In genomic region chr14:65720743-65721142, GRCh38 we compare ENCODE assay signal across 35 cellular contexts.
"Had no signal": no experiment of that assay in that cellular context is flagged by ENCODE, and none has a peak within 500 bp of the region (broad histone marks: within the 10 kb centered on the region; RNA-seq: fewer than 3 reads in every experiment).

No MANE protein-coding gene starts in this region.

- H3K36me3 ChIP-seq: adrenal gland had no signal

- H3K27me3 Mint-ChIP-seq: activated B cell treated with CpG ODN at 0.5 μM for 24 hours; activated CD4-positive, alpha-beta memory T cell treated with anti-CD3 and anti-CD28 coated beads for 36 hours; activated CD4-positive, alpha-beta T cell treated with anti-CD3 and anti-CD28 coated beads, Interleukin-2, amount 10 ng/mL, durations not matched to agents 24 days and 14 days; activated CD8-positive, alpha-beta T cell treated with anti-CD3 and anti-CD28 coated beads for 36 hours; activated naive CD8-positive, alpha-beta T cell treated with anti-CD3 and anti-CD28 coated beads for 36 hours; activated T-helper 17 cell treated with anti-CD3 and anti-CD28 coated beads, Interleukin-2, amount 50 U/mL, for 72 hours had no signal

- H3K4me1 ChIP-seq: adrenal gland, body of pancreas had no signal

- H3K27ac Mint-ChIP-seq: activated B cell treated with CpG ODN at 0.5 μM for 24 hours; activated CD4-positive, alpha-beta memory T cell treated with anti-CD3 and anti-CD28 coated beads for 36 hours; activated CD4-positive, alpha-beta T cell treated with anti-CD3 and anti-CD28 coated beads, Interleukin-2, amount 10 ng/mL, durations not matched to agents 24 days and 14 days; activated CD8-positive, alpha-beta T cell treated with anti-CD3 and anti-CD28 coated beads for 36 hours; activated naive CD4-positive, alpha-beta T cell treated with anti-CD3 and anti-CD28 coated beads for 36 hours; activated naive CD8-positive, alpha-beta T cell treated with anti-CD3 and anti-CD28 coated beads for 36 hours; activated T-cell treated with anti-CD3 and anti-CD28 coated beads, Interleukin-2, amount 50 U/mL, for 72 hours; activated T-helper 1 cell treated with anti-CD3 and anti-CD28 coated beads, Interleukin-12 subunit alpha, Interleukin-12 subunit beta, Interleukin-2, Interleukin-4 antibody, amounts not matched to agents 30 ng/mL and 10 ng/mL and 1 ng/mL, durations not matched to agents 14 hours and 24 hours and 36 hours; activated T-helper 17 cell treated with anti-CD3 and anti-CD28 coated beads, Interleukin-2, amount 50 U/mL, for 72 hours; T-helper 1 cell treated with Interleukin-12 subunit alpha and Interleukin-12 subunit beta and Interleukin-4 antibody, amounts not matched to agents 30 μg/mL and 1 μg/mL, for 36 hours; T-helper 2 cell treated with Interferon-gamma antibody and Interleukin-4, amounts not matched to agents 5 μg/mL and 100 μg/mL, for 36 hours had no signal

- H3K4me3 ChIP-seq: adrenal gland, body of pancreas had no signal

- ATAC-seq: activated CD8-positive, alpha-beta T cell treated with anti-CD3 and anti-CD28 coated beads for 36 hours; activated naive CD4-positive, alpha-beta T cell treated with anti-CD3 and anti-CD28 coated beads, Interleukin-2, amount 50 U/mL, for 72 hours; activated T-cell treated with anti-CD3 and anti-CD28 coated beads, Interleukin-2, amount 50 U/mL, for 4 hours; activated T-cell treated with anti-CD3 and anti-CD28 coated beads, Interleukin-2, amount 50 U/mL, for 72 hours; activated T-helper 17 cell treated with anti-CD3 and anti-CD28 coated beads, Interleukin-2, amount 50 U/mL, for 72 hours; body of pancreas had no signal

- H3K9me3 Mint-ChIP-seq: activated T-helper 17 cell treated with anti-CD3 and anti-CD28 coated beads, Interleukin-2, amount 50 U/mL, for 72 hours had no signal

- FAIRE-seq: astrocyte, TTC549 had no signal

- DNase-seq: activated B cell treated with CpG ODN at 0.5 μM for 24 hours; activated CD4-positive, alpha-beta memory T cell treated with anti-CD3 and anti-CD28 coated beads for 36 hours; activated CD4-positive, alpha-beta T cell treated with anti-CD3 and anti-CD28 coated beads for 4 hours; activated CD4-positive, alpha-beta T cell treated with anti-CD3 and anti-CD28 coated beads, Interleukin-2, amount 10 ng/mL, durations not matched to agents 24 days and 14 days; activated CD4-positive, alpha-beta T cell treated with anti-CD3 and anti-CD28 coated beads, Interleukin-2, amount 50 U/mL, for 1 hour; activated CD4-positive, alpha-beta T cell treated with anti-CD3 and anti-CD28 coated beads, Interleukin-2, amount 50 U/mL, for 4 hours; activated CD4-positive, CD25-positive, alpha-beta regulatory T cell treated with anti-CD3 and anti-CD28 coated beads, Interleukin-2, amount 50 U/mL, for 72 hours; activated CD8-positive, alpha-beta memory T cell treated with anti-CD3 and anti-CD28 coated beads, Interleukin-2, amount 50 U/mL, for 4 hours; activated CD8-positive, alpha-beta T cell treated with anti-CD3 and anti-CD28 coated beads for 36 hours; activated effector memory CD4-positive, alpha-beta T cell treated with anti-CD3 and anti-CD28 coated beads, Interleukin-2, amount 50 U/mL, for 16 hours; activated gamma-delta T cell treated with Interleukin-2 at 50 U/mL for 16 hours; activated naive CD4-positive, alpha-beta T cell; activated naive CD4-positive, alpha-beta T cell treated with anti-CD3 and anti-CD28 coated beads for 36 hours; activated naive CD4-positive, alpha-beta T cell treated with anti-CD3 and anti-CD28 coated beads, Interleukin-2, amount 50 U/mL, for 16 hours; activated naive CD8-positive, alpha-beta T cell treated with anti-CD3 and anti-CD28 coated beads for 36 hours; activated T-cell treated with anti-CD3 and anti-CD28 coated beads for 4 hours; activated T-cell treated with anti-CD3 and anti-CD28 coated beads, Interleukin-2, amount 50 U/mL, for 1 hour; activated T-cell treated with anti-CD3 and anti-CD28 coated beads, Interleukin-2, amount 50 U/mL, for 4 hours; activated T-cell treated with anti-CD3 and anti-CD28 coated beads, Interleukin-2, amount 50 U/mL, for 72 hours; adrenal gland; amniotic stem cell; aorta; body of pancreas; central memory CD4-positive, alpha-beta T cell; T-helper 1 cell; T-helper 2 cell; T-helper 9 cell had no signal

- H3K9me3 ChIP-seq: adrenal gland had no signal

- H3K4me3 Mint-ChIP-seq: activated B cell treated with CpG ODN at 0.5 μM for 24 hours; activated CD4-positive, alpha-beta memory T cell treated with anti-CD3 and anti-CD28 coated beads for 36 hours; activated CD4-positive, alpha-beta T cell treated with anti-CD3 and anti-CD28 coated beads, Interleukin-2, amount 10 ng/mL, durations not matched to agents 24 days and 14 days; activated CD8-positive, alpha-beta T cell treated with anti-CD3 and anti-CD28 coated beads for 36 hours; activated naive CD4-positive, alpha-beta T cell treated with anti-CD3 and anti-CD28 coated beads for 36 hours; activated naive CD8-positive, alpha-beta T cell treated with anti-CD3 and anti-CD28 coated beads for 36 hours; activated T-cell treated with anti-CD3 and anti-CD28 coated beads, Interleukin-2, amount 50 U/mL, for 4 hours; activated T-cell treated with anti-CD3 and anti-CD28 coated beads, Interleukin-2, amount 50 U/mL, for 72 hours; activated T-helper 1 cell treated with anti-CD3 and anti-CD28 coated beads, Interleukin-12 subunit alpha, Interleukin-12 subunit beta, Interleukin-2, Interleukin-4 antibody, amounts not matched to agents 30 ng/mL and 10 ng/mL and 1 ng/mL, durations not matched to agents 14 hours and 24 hours and 36 hours; activated T-helper 17 cell treated with anti-CD3 and anti-CD28 coated beads, Interleukin-2, amount 50 U/mL, for 72 hours; T-helper 1 cell treated with Interleukin-12 subunit alpha and Interleukin-12 subunit beta and Interleukin-4 antibody, amounts not matched to agents 30 μg/mL and 1 μg/mL, for 36 hours; T-helper 2 cell treated with Interferon-gamma antibody and Interleukin-4, amounts not matched to agents 5 μg/mL and 100 μg/mL, for 36 hours had no signal

- H3K27me3 ChIP-seq: adrenal gland, body of pancreas had no signal

- H3K27ac ChIP-seq: adrenal gland, body of pancreas, VCaP had no signal
